9 cellular contexts compared by ENCODE assay signal in the genomic region with DNA sequence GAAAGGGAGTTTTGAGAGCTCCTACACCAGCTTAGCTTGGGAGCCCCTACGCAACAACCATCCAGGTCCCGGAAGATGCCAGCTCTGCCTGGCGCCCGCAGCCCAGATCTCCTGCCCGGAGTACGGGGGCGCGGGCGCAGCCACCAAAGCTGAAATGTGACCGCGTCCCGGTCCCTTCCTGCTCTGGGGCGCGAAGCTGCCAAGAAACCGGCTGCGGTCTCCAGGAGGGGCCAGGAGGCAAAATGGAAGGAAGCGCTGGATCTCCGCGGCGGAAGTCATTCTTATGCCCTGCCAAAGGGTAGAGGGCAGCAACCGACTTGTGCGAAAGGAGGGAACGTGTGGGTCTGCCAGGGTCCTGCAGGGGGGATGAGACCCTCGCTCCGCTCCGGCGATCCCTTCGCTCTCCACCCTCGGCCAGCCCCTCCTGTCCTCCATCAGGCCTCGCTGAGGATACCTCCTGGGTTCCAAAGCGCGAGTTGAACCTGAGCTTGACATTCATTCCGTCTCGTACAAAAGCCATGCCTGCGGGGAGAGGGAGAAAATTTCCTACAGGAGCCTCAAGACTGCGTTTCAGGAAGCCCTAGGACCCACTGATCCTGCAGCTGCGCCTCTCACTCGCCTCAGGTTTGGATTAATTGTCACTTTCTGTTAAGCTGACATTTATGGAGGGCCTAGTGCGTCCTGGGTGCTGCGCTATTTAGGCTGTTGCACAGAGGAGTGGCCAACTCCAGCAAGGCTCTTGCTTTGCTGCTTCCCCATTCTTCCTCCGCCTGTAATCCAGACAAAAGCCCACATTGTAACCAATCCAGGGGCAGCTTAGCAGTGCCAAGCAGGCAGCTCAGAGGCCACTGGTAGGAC.
DNase-seq lines count a peak whose midpoint lies in the region; ATAC-seq and TF ChIP-seq lines count a peak whose summit lies in the region.
"Had no signal": no experiment of that assay in that cellular context is flagged by ENCODE, and none has a peak within 500 bp of the region (broad histone marks: within the 10 kb centered on the region; RNA-seq: fewer than 3 reads in every experiment).

No MANE protein-coding gene starts in this region.

- H3K27me3 Mint-ChIP-seq in memory B cell = no peaks in the 10 kb centered on the region

- TF ChIP-seq EP300 in tibial nerve (IDR thresholded peaks at IDR 0.05) = peak in 1 of 2 donors; percentile 91

- H3K27ac ChIP-seq in Peyer's patch (peak overlapping the region in 3 of 4 donors; percentile 65 to 78 (median 72)), dorsolateral prefrontal cortex (peak overlapping the region; percentile 77 to 99 (median 94)), tibial nerve (peak overlapping the region; percentile 87 to 96 (median 92))
- H3K27ac ChIP-seq: KMS-11 had no signal

- H3K36me3 ChIP-seq in Peyer's patch (no peaks in the 10 kb centered on the region), tibial nerve (no peaks in the 10 kb centered on the region)

- H3K9me3 ChIP-seq in Peyer's patch (no peaks in the 10 kb centered on the region), tibial nerve (no peaks in the 10 kb centered on the region)

- no peak overlapping the region for H3K27ac Mint-ChIP-seq in memory B cell

- TF ChIP-seq POLR2A in Peyer's patch (IDR thresholded peaks at IDR 0.05) (peak in 1 of 2 donors; percentile 31), tibial nerve (IDR thresholded peaks at IDR 0.05) (peak; percentile 66 to 74)

- peak; percentile 94 to 95 for DNase-seq in AML-193 (lab: John Stamatoyannopoulos, UW)
- peak in 2 of 3 donors; percentile 51 to 55 for DNase-seq in Peyer's patch
- DNase-seq in dorsolateral prefrontal cortex = peak; percentile 7 to 87 (median 72)
- DNase-seq in memory B cell (ENCODE audit: low spot score in 2 of 2) = peak in 1 of 2 donors; percentile 0
- peak; percentile 46 for DNase-seq in tibial nerve (ENCODE audit: low spot score in 2 of 2)
- no peak for DNase-seq in NCI-H2171 (lab: John Stamatoyannopoulos, UW)

- H3K9me3 Mint-ChIP-seq in memory B cell = no peaks in the 10 kb centered on the region

- H3K4me1 Mint-ChIP-seq in memory B cell = no peaks in the 10 kb centered on the region

- H3K27me3 ChIP-seq in Peyer's patch (no peaks in the 10 kb centered on the region), dorsolateral prefrontal cortex (no peaks in the 10 kb centered on the region), tibial nerve (no peaks in the 10 kb centered on the region)

- H3K4me3 ChIP-seq in Peyer's patch (peak overlapping the region; percentile 24 to 71 (median 51)), dorsolateral prefrontal cortex (peak overlapping the region; percentile 51 to 90 (median 77)), tibial nerve (peak overlapping the region; percentile 46 to 67 (median 60))

- H3K4me3 Mint-ChIP-seq in memory B cell = peak overlapping the region; percentile 74

- H3K4me1 ChIP-seq in Peyer's patch (no peaks in the 10 kb centered on the region), tibial nerve (peaks cover 0 to 16% (median 0%) of the 10 kb centered on the region in 4 donors)

- no peaks in the 10 kb centered on the region for H3K36me3 Mint-ChIP-seq in memory B cell

- intact Hi-C loops in dorsolateral prefrontal cortex (cut with DNase I) = loop anchor here (2.0 to 10.0 kb wide), 5 partner anchors 56 to 314 kb away; a partner anchor contains a TSS

- peak; percentile 58 for ATAC-seq in GM18870 (IDR thresholded peaks at IDR 0.05; ENCODE audit: unreplicated experiment)
- peak; percentile 68 for ATAC-seq in HG03064 (IDR thresholded peaks at IDR 0.05; ENCODE audit: low read depth, unreplicated experiment)
- no peak for ATAC-seq in memory B cell (ENCODE audit: low read depth)

- WGBS in tibial nerve, 2 donors = 0 to 7% methylated on average over 20 to 38 of the region's 41 CpGs

- TF ChIP-seq CTCF in Peyer's patch (IDR thresholded peaks at IDR 0.05) = no peak
- peak in 13 of 56 donors; percentile 3 to 40 (median 13) for TF ChIP-seq CTCF in dorsolateral prefrontal cortex (IDR thresholded peaks at IDR 0.05 in 54 of 56, conservative IDR thresholded peaks at IDR 0.05 in 2 of 56; ENCODE audit: low read depth in 1 of 56, partially characterized antibody in 56 of 56)
- no peak for TF ChIP-seq CTCF in tibial nerve (IDR thresholded peaks at IDR 0.05)
